21 cellular contexts compared by ENCODE assay signal in genomic region chr6:111898452-111898851, GRCh38. TPM values are rescaled to one million over a fixed set of nuclear protein-coding genes. Genes with fewer than 3 reads are reported as not detected.
DNase-seq lines count a peak whose midpoint lies in the region; FAIRE-seq lines count a peak whose summit lies in the region.
"Had no signal": no experiment of that assay in that cellular context is flagged by ENCODE, and none has a peak within 500 bp of the region (broad histone marks: within the 10 kb centered on the region; RNA-seq: fewer than 3 reads in every experiment).

No MANE protein-coding gene starts in this region.

- H2BK5ac ChIP-seq in mesendoderm (ENCODE audit: low read length) = no peak overlapping the region

- no peak overlapping the region for H3K4ac ChIP-seq in mesendoderm (ENCODE audit: low read depth, low read length)

- H3K79me1 ChIP-seq in mesendoderm (ENCODE audit: low read length) = no peaks in the 10 kb centered on the region

- H3K4me2 ChIP-seq in mesendoderm (ENCODE audit: low read length) = no peak overlapping the region
- H3K4me2 ChIP-seq: A549 had no signal

- H3K4me1 ChIP-seq in mesendoderm (ENCODE audit: control insufficient read depth, low read depth, low read length) = no peaks in the 10 kb centered on the region
- H3K4me1 ChIP-seq: A549, Peyer's patch had no signal

- H4K5ac ChIP-seq in mesendoderm (ENCODE audit: low read length) = no peak overlapping the region

- no peak overlapping the region for H3K4me3 ChIP-seq in mesendoderm (ENCODE audit: low read length)
- H3K4me3 ChIP-seq: A549, Peyer's patch had no signal

- no peaks in the 10 kb centered on the region for H3K36me3 ChIP-seq in mesendoderm (ENCODE audit: control insufficient read depth, insufficient read depth, low read length)
- H3K36me3 ChIP-seq: Peyer's patch had no signal

- H3K56ac ChIP-seq in mesendoderm (ENCODE audit: low read length) = no peak overlapping the region

- H3K23ac ChIP-seq in mesendoderm (ENCODE audit: low read length) = no peak overlapping the region

- no peak overlapping the region for H2AK5ac ChIP-seq in mesendoderm (ENCODE audit: low read length)

- WGBS in mesendoderm (ENCODE audit: extremely low coverage, insufficient coverage, low lambda C conversion rate) = no CpG with 5 or more reads among the region's 4 CpGs

- no peaks in the 10 kb centered on the region for H3K27me3 ChIP-seq in mesendoderm (ENCODE audit: insufficient read depth, low read length, poor library complexity)
- H3K27me3 ChIP-seq: Peyer's patch had no signal

- H4K8ac ChIP-seq in mesendoderm (ENCODE audit: low read depth, low read length) = no peak overlapping the region

- no peak overlapping the region for H2BK15ac ChIP-seq in mesendoderm (replicated peaks; ENCODE audit: low read depth)

- FAIRE-seq in GM18507 (lab: Jason Lieb, UNC) = peak; percentile 5
- FAIRE-seq: A549, D721Med, GM12891 had no signal

- H3K79me2 ChIP-seq in mesendoderm (ENCODE audit: control insufficient read depth, insufficient read depth, low read length) = no peaks in the 10 kb centered on the region

- DNase-seq in GM18507 (ENCODE audit: extremely low spot score, insufficient read length, low read depth) = no peak
- DNase-seq in NCI-H2171 (lab: John Stamatoyannopoulos, UW) = peak; percentile 15
- DNase-seq in SK-N-DZ (ENCODE audit: low spot score) = peak; percentile 87
- peak; percentile 60 for DNase-seq in mesendoderm
- no peak for DNase-seq in UCSD-AML1 (lab: John Stamatoyannopoulos, UW; ENCODE audit: unreplicated experiment)
- DNase-seq in T1000 (lab: John Stamatoyannopoulos, UW) = no peak
- no peak for DNase-seq in stimulated activated naive CD4-positive, alpha-beta T cell (lab: John Stamatoyannopoulos, UW)
- DNase-seq: DMS79 treated with DMSO at 0.1 percent for 48 hours, GOT3, MM.1S, NCI-H1048, NCI-H1417 treated with DMSO at 0.1 percent for 48 hours, NCI-H187, NCI-H2107, NCI-H2227 treated with DMSO at 0.1 percent for 48 hours, NCI-H510A, NCI-H774, Peyer's patch had no signal

- no peak overlapping the region for H3K27ac ChIP-seq in mesendoderm (ENCODE audit: low read depth, low read length)
- H3K27ac ChIP-seq: A549, Peyer's patch had no signal

- H3K18ac ChIP-seq in mesendoderm (ENCODE audit: low read length) = no peak overlapping the region

- no peak overlapping the region for H3K9ac ChIP-seq in mesendoderm (ENCODE audit: low read length)

- no peak overlapping the region for H2BK120ac ChIP-seq in mesendoderm (ENCODE audit: low read depth, low read length)

RNA-seq across cellular contexts. Expression of gene FYN, which starts 25.2 kb away (rescaled TPM):
- 122 and 147 TPM in 2 replicates for polyA plus RNA-seq in SK-N-DZ (2014; cell fraction: cytosol; rRNA removed)
- polyA plus RNA-seq in SK-N-DZ (2014; cell fraction: nucleus; rRNA removed) = 64.5 and 79.5 TPM in 2 replicates
- 58.5 TPM for polyA plus RNA-seq in mesendoderm (2013, experiment 1 of 2)
- 59.6 TPM for polyA plus RNA-seq in mesendoderm (2013, experiment 2 of 2)

Comparison
In these comparisons a context has a peak if more than half of its experiments do, and no peak if none do; other contexts are left out.
1. DNase-seq: peak in NCI-H2171 (single experiment), SK-N-DZ (single experiment) and mesendoderm (single experiment); none in GM18507 (single experiment), UCSD-AML1 (single experiment), T1000 (single experiment) and stimulated activated naive CD4-positive, alpha-beta T cell (0 of 6).